Comparison of ENCODE assay signal across 10 cellular contexts in the genomic region with DNA sequence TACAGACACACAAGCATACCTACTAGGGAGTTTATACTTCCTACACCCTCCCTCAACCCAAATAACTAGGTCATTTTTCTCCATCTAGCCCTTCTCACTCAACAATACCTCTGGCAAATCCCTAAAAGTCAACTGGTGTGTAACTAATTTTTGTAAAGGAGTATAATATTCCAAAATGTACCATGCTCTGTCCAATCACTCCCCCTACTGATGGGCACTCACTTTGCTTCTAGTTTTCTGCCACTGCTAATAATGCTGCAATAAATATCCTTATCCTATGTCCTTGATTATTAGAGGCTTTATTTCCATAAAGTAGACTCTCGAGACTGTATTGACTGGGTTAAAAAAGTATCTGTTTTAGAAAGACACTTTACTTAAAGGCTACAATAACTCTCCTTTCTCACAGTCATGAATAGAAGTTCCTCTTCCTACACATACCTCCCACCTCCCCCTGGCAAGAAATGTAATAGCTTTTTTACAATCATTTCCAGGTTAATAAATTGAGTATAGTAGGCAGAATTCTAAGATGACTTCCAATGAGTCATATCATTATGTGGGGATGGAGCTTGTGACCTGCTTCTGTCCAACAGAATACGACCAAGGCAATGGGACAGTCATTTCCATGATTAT. TPM values are rescaled to one million over a fixed set of nuclear protein-coding genes. Genes with fewer than 3 reads are reported as not detected.
DNase-seq lines count a peak whose midpoint lies in the region; ATAC-seq, FAIRE-seq and TF ChIP-seq lines count a peak whose summit lies in the region.
"Had no signal": no experiment of that assay in that cellular context is flagged by ENCODE, and none has a peak within 500 bp of the region (broad histone marks: within the 10 kb centered on the region; RNA-seq: fewer than 3 reads in every experiment).

No MANE protein-coding gene starts in this region.

- intact Hi-C loops in pancreas (cut with DNase I), result no loop called here

- no peaks in the 10 kb centered on the region for H3K27me3 ChIP-seq in pancreas
- H3K27me3 ChIP-seq in CD8-positive, alpha-beta memory T cell (ENCODE audit: insufficient read depth, low read length, poor library complexity, severe bottlenecking), result no peaks in the 10 kb centered on the region

- no peaks in the 10 kb centered on the region for H3K9me3 Mint-ChIP-seq in CD8-positive, alpha-beta memory T cell
- H3K9me3 Mint-ChIP-seq: naive B cell; T-helper 1 cell treated with Interleukin-12 subunit alpha and Interleukin-12 subunit beta and Interleukin-4 antibody, amounts not matched to agents 30 μg/mL and 1 μg/mL, for 36 hours had no signal

- WGBS in pancreas, 2 donors, result 55 to 58% methylated on average over 2 of the region's 2 CpGs

- H3K9me3 ChIP-seq in pancreas, result no peaks in the 10 kb centered on the region
- H3K9me3 ChIP-seq in CD8-positive, alpha-beta memory T cell (ENCODE audit: low read length), result no peaks in the 10 kb centered on the region

- TF ChIP-seq CTCF in NB4 (IDR thresholded peaks at IDR 0.05; ENCODE audit: low read depth, low read length) (peak; percentile 19), pancreas (IDR thresholded peaks at IDR 0.05) (peak in 1 of 4 donors; percentile 24)

- peak overlapping the region in 1 of 4 donors; percentile 13 for H3K27ac ChIP-seq in pancreas
- no peak overlapping the region for H3K27ac ChIP-seq in CD8-positive, alpha-beta memory T cell (ENCODE audit: low read depth, low read length)

- H3K4me3 Mint-ChIP-seq in CD8-positive, alpha-beta memory T cell, result no peak overlapping the region
- H3K4me3 Mint-ChIP-seq: naive B cell; T-helper 1 cell treated with Interleukin-12 subunit alpha and Interleukin-12 subunit beta and Interleukin-4 antibody, amounts not matched to agents 30 μg/mL and 1 μg/mL, for 36 hours had no signal

- H3K27me3 Mint-ChIP-seq in CD8-positive, alpha-beta memory T cell, result no peaks in the 10 kb centered on the region
- H3K27me3 Mint-ChIP-seq: naive B cell had no signal

- FAIRE-seq in pancreas (lab: Jason Lieb, UNC), result no peak

- no peak for TF ChIP-seq POLR2A in NB4 (IDR thresholded peaks at IDR 0.05; ENCODE audit: extremely low read depth, insufficient read length)

- peaks cover 0 to 4% (median 3%) of the 10 kb centered on the region in 3 donors for H3K4me1 Mint-ChIP-seq in CD8-positive, alpha-beta memory T cell

- CTCF ChIA-PET in CD8-positive, alpha-beta memory T cell (lab: Charles Lee), result interaction anchor here (1.1 to 2.8 kb wide), 3 partner anchors 80 to 943 kb away, joined by 4 to 25 read pairs (median 4); no protein-coding TSS in a partner anchor

- ATAC-seq in pancreas (peak in 3 of 4 donors; percentile 41 to 53 (median 48)), GM18519 (IDR thresholded peaks at IDR 0.05; ENCODE audit: low FRiP score, unreplicated experiment) (no peak)

- H3K4me1 ChIP-seq in pancreas, result peaks cover 27 to 49% (median 31%) of the 10 kb centered on the region in 3 donors
- H3K4me1 ChIP-seq in CD8-positive, alpha-beta memory T cell (ENCODE audit: insufficient read depth, low read length), result peaks cover 23% of the 10 kb centered on the region

- DNase-seq in DMS 273 (lab: John Stamatoyannopoulos, UW; ENCODE audit: unreplicated experiment) (peak; percentile 22), DMS 273 treated with DMSO at 0.1 percent for 48 hours (lab: John Stamatoyannopoulos, UW) (no peak), NB4 (ENCODE audit: low read depth) (peak; percentile 11), dedifferentiated amniotic fluid mesenchymal stem cell (ENCODE audit: extremely low spot score) (peak; percentile 42), pancreas (no peak)
- DNase-seq in CD8-positive, alpha-beta memory T cell, result no peak
- DNase-seq in stimulated activated CD4-positive, alpha-beta T cell treated with anti-CD3 and anti-CD28 coated beads, Interleukin-2, amount 100 ng/mL, for 48 hours, result no peak
- DNase-seq: naive B cell had no signal

- POLR2A ChIA-PET in CD8-positive, alpha-beta memory T cell (lab: Charles Lee), result no interaction called here

- H3K36me3 Mint-ChIP-seq in CD8-positive, alpha-beta memory T cell, result peaks cover 0 to 43% (median 10%) of the 10 kb centered on the region in 3 donors

- H3K27ac Mint-ChIP-seq in CD8-positive, alpha-beta memory T cell, result peak overlapping the region in 2 of 8 donors; percentile 7 to 21
- H3K27ac Mint-ChIP-seq: T-helper 1 cell treated with Interleukin-12 subunit alpha and Interleukin-12 subunit beta and Interleukin-4 antibody, amounts not matched to agents 30 μg/mL and 1 μg/mL, for 36 hours had no signal

- no peaks in the 10 kb centered on the region for H3K36me3 ChIP-seq in pancreas
- peaks cover 5% of the 10 kb centered on the region for H3K36me3 ChIP-seq in CD8-positive, alpha-beta memory T cell (ENCODE audit: insufficient read depth, low read length)

- H3K4me3 ChIP-seq in NB4 (ENCODE audit: low read depth, low read length) (no peak overlapping the region), pancreas (no peak overlapping the region)
- H3K4me3 ChIP-seq in CD8-positive, alpha-beta memory T cell (ENCODE audit: low read length), result no peak overlapping the region

RNA-seq across cellular contexts. Expression of a gene that starts 30.0 kb away (rescaled TPM):
- 10 to 100 TPM in 2 of 6 donors, 1 to 10 TPM in 4; 5.5 to 13.4 (median 8.9) TPM for total RNA-seq in pancreas
- 1 to 10 TPM; 4.1 to 7.1 TPM for polyA plus RNA-seq in pancreas
- total RNA-seq in CD8-positive, alpha-beta memory T cell, result 10 to 100 TPM; 36.0 to 37.7 TPM
- polyA plus RNA-seq in CD8-positive, alpha-beta memory T cell, result 44.9 TPM

Comparison
In these comparisons a context has a peak if more than half of its experiments do, and no peak if none do; other contexts are left out.
1. DNase-seq: peak in DMS 273 (single experiment), NB4 (single experiment) and dedifferentiated amniotic fluid mesenchymal stem cell (single experiment); none in DMS 273 treated with DMSO at 0.1 percent for 48 hours (single experiment), pancreas (0 of 6), CD8-positive, alpha-beta memory T cell (0 of 5) and stimulated activated CD4-positive, alpha-beta T cell treated with anti-CD3 and anti-CD28 coated beads, Interleukin-2, amount 100 ng/mL, for 48 hours (0 of 2).